Comparison of ENCODE assay signal across 1 cellular context in genomic region chr12:107685360-107686248, GRCh38.
TF ChIP-seq lines count a peak whose summit lies in the region.

PWP1 (plus strand) TSS chr12:107685799; CDS start chr12:107685900, 101 bp downstream.

TF ChIP-seq in HepG2, 621 proteins besides CTCF, POLR2A, EP300 and RAD21 (continued from another document and continues in another):
- TF ChIP-seq GLMP (CRISPR knock-in tag; IDR thresholded peaks at IDR 0.05; ENCODE audit: borderline replicate concordance): no peak
- TF ChIP-seq MYPOP (CRISPR knock-in tag; IDR thresholded peaks at IDR 0.05): no peak; the same call in 1 of the 2 replicates
- peak; percentile 90 for TF ChIP-seq YY1 (IDR thresholded peaks at IDR 0.05; ENCODE audit: insufficient read depth, insufficient replicate concordance, low read depth, low read length)
- TF ChIP-seq PAXIP1 (CRISPR knock-in tag; conservative IDR thresholded peaks at IDR 0.05): 0 out of 2 replicates have a peak, but pooled peaks have one; percentile 10
- TF ChIP-seq TBL1XR1 (IDR thresholded peaks at IDR 0.05; ENCODE audit: borderline replicate concordance, low read length, partially characterized antibody): no peak
- peak; percentile 85 for TF ChIP-seq KMT2B (CRISPR knock-in tag; IDR thresholded peaks at IDR 0.05)
- TF ChIP-seq SNAPC5 (CRISPR knock-in tag; IDR thresholded peaks at IDR 0.05; ENCODE audit: borderline replicate concordance): no peak
- TF ChIP-seq RBFOX2 (IDR thresholded peaks at IDR 0.05; ENCODE audit: low read depth, low read length): peak; percentile 95
- TF ChIP-seq ZNF773 (CRISPR knock-in tag; IDR thresholded peaks at IDR 0.05; ENCODE audit: borderline replicate concordance): peak; percentile 56; the same call in 1 of the 2 replicates
- 0 out of 2 replicates have a peak, but pooled peaks have one; percentile 33 for TF ChIP-seq ZNF556 (CRISPR knock-in tag; IDR thresholded peaks at IDR 0.05; ENCODE audit: borderline replicate concordance)
- TF ChIP-seq ATF2 (CRISPR knock-in tag; IDR thresholded peaks at IDR 0.05): peak; percentile 67; the same call in 1 of the 2 replicates
- no peak for TF ChIP-seq ZBTB3 (CRISPR knock-in tag; IDR thresholded peaks at IDR 0.05; ENCODE audit: borderline replicate concordance, low read depth)
- peak; percentile 93 for TF ChIP-seq ZBTB38 (CRISPR knock-in tag; IDR thresholded peaks at IDR 0.05)
- no peak for TF ChIP-seq ZNF7 (CRISPR knock-in tag; IDR thresholded peaks at IDR 0.05)
- peak; percentile 57; the same call in 1 of the 2 replicates for TF ChIP-seq SOX5 (CRISPR knock-in tag; IDR thresholded peaks at IDR 0.05; ENCODE audit: borderline replicate concordance)
- peak; percentile 79; the same call in 1 of the 2 replicates for TF ChIP-seq MED1 (CRISPR knock-in tag; IDR thresholded peaks at IDR 0.05)
- 0 out of 2 replicates have a peak, but pooled peaks have one; percentile 73 for TF ChIP-seq TFDP1 (CRISPR knock-in tag; IDR thresholded peaks at IDR 0.05; ENCODE audit: borderline replicate concordance)
- no peak for TF ChIP-seq RORA (CRISPR knock-in tag; IDR thresholded peaks at IDR 0.05)
- peak; percentile 87 for TF ChIP-seq HDAC2 (CRISPR knock-in tag; IDR thresholded peaks at IDR 0.05)
- peak; percentile 78; the same call in 1 of the 2 replicates for TF ChIP-seq MEIS1 (CRISPR knock-in tag; IDR thresholded peaks at IDR 0.05; ENCODE audit: borderline replicate concordance)
- TF ChIP-seq ZNF567 (CRISPR knock-in tag; IDR thresholded peaks at IDR 0.05; ENCODE audit: borderline replicate concordance): no peak
- TF ChIP-seq ZNF784 (CRISPR knock-in tag; IDR thresholded peaks at IDR 0.05; ENCODE audit: borderline replicate concordance): 0 out of 2 replicates have a peak, but pooled peaks have one; percentile 41
- peak; percentile 23 for TF ChIP-seq AGO1 (IDR thresholded peaks at IDR 0.05; ENCODE audit: low read depth, low read length, poor library complexity, severe bottlenecking)
- no peak; the same call in 1 of the 2 replicates for TF ChIP-seq PRMT3 (CRISPR knock-in tag; IDR thresholded peaks at IDR 0.05; ENCODE audit: borderline replicate concordance, low read depth)
- 0 out of 2 replicates have a peak, but pooled peaks have one; percentile 35 for TF ChIP-seq CHD2 (IDR thresholded peaks at IDR 0.05; ENCODE audit: low read depth, low read length)
- peak; percentile 55; the same call in 1 of the 2 replicates for TF ChIP-seq SMAD1 (CRISPR knock-in tag; IDR thresholded peaks at IDR 0.05; ENCODE audit: borderline replicate concordance, low read depth)
- TF ChIP-seq ZNF530 (CRISPR knock-in tag; IDR thresholded peaks at IDR 0.05; ENCODE audit: low read depth): no peak
- no peak for TF ChIP-seq CCAR2 (optimal IDR thresholded peaks at IDR 0.05; ENCODE audit: low read depth, low read length)
- no peak for TF ChIP-seq SMARCE1 (IDR thresholded peaks at IDR 0.05; ENCODE audit: borderline replicate concordance)
- TF ChIP-seq ZNF747 (CRISPR knock-in tag; IDR thresholded peaks at IDR 0.05; ENCODE audit: borderline replicate concordance): peak; percentile 29; the same call in 1 of the 2 replicates
- TF ChIP-seq MAZ (IDR thresholded peaks at IDR 0.05; ENCODE audit: borderline replicate concordance, low read depth, low read length): peak; percentile 87
- TF ChIP-seq MAZ (CRISPR knock-in tag; IDR thresholded peaks at IDR 0.05; ENCODE audit: low read depth): peak; percentile 76
- no peak; the same call in 1 of the 2 replicates for TF ChIP-seq ZNF441 (CRISPR knock-in tag; IDR thresholded peaks at IDR 0.05; ENCODE audit: borderline replicate concordance)
- TF ChIP-seq ZNF20 (CRISPR knock-in tag; IDR thresholded peaks at IDR 0.05): 0 out of 2 replicates have a peak, but pooled peaks have one; percentile 78
- TF ChIP-seq ZKSCAN8 (CRISPR knock-in tag; IDR thresholded peaks at IDR 0.05; ENCODE audit: borderline replicate concordance): no peak
- 0 out of 2 replicates have a peak, but pooled peaks have one; percentile 45 for TF ChIP-seq E2F1 (CRISPR knock-in tag; IDR thresholded peaks at IDR 0.05)
- TF ChIP-seq ERF (CRISPR knock-in tag; IDR thresholded peaks at IDR 0.05): peak; percentile 69; the same call in 1 of the 2 replicates
- no peak for TF ChIP-seq SRSF9 (IDR thresholded peaks at IDR 0.05; ENCODE audit: borderline replicate concordance, insufficient read depth, low read depth, low read length, poor library complexity, severe bottlenecking)
- peak; percentile 99 for TF ChIP-seq MYC (CRISPR knock-in tag; IDR thresholded peaks at IDR 0.05; ENCODE audit: borderline replicate concordance)
- TF ChIP-seq ELK4 (CRISPR knock-in tag; IDR thresholded peaks at IDR 0.05; ENCODE audit: borderline replicate concordance): no peak
- no peak for TF ChIP-seq CENPBD1 (CRISPR knock-in tag; IDR thresholded peaks at IDR 0.05; ENCODE audit: borderline replicate concordance, low read depth)
- TF ChIP-seq PRDM15 (CRISPR knock-in tag; IDR thresholded peaks at IDR 0.05): no peak
- TF ChIP-seq ZSCAN31 (CRISPR knock-in tag; IDR thresholded peaks at IDR 0.05; ENCODE audit: low read depth): no peak
